In the genomic region with DNA sequence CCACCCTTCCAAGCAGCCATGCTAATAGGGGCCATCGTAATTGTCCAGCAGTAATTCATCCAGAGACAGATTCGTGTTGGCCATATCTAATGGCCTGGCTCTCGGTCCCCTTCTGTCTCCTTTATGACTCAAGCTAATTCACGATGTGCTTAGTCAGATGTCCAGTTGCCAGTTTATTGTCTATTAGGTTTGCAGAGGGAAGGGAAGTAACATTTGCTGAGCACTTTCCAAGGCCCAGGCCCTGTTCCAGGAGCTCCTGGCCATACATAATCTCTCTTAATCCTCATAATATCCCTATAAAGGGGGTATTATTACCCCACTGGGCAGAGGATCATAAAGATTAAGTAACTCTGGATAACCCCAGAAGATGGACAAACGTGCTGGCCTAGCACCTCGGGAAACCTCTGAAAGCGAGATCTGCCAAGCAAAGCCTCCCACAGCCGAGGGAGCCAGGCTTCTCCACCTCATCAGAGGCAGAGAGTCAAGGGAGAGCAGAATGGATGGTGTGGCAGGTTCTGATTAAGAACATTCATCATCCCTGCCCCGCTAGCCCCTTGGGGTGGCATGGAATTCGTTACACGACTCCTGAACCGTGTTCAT, we compare ENCODE assay signal across 21 cellular contexts.
DNase-seq lines count a peak whose midpoint lies in the region; TF ChIP-seq lines count a peak whose summit lies in the region.
"Had no signal": no experiment of that assay in that cellular context is flagged by ENCODE, and none has a peak within 500 bp of the region (broad histone marks: within the 10 kb centered on the region; RNA-seq: fewer than 3 reads in every experiment).

No MANE protein-coding gene starts in this region.

- POLR2A ChIA-PET in activated CD4-positive, alpha-beta T cell treated with anti-CD3 and anti-CD28 coated beads, Interleukin-2, amount 10 ng/mL, durations not matched to agents 7 days and 5 days (lab: Charles Lee) = no interaction called here

- H3K27me3 Mint-ChIP-seq in activated CD4-positive, alpha-beta T cell treated with anti-CD3 and anti-CD28 coated beads, Interleukin-2, amount 10 ng/mL, durations not matched to agents 7 days and 5 days = peaks cover 47% of the 10 kb centered on the region

- 84 to 89% (median 85%) methylated on average over 12 of the region's 12 CpGs for WGBS in spleen, 5 donors

- no peaks in the 10 kb centered on the region for H3K9me3 ChIP-seq in spleen
- no peaks in the 10 kb centered on the region for H3K9me3 ChIP-seq in HAP-1
- H3K9me3 ChIP-seq: esophagus muscularis mucosa, neutrophil had no signal

- no peak overlapping the region for H3K27ac ChIP-seq in spleen
- H3K27ac ChIP-seq: brain microvascular endothelial cell, neutrophil had no signal

- intact Hi-C loops in spleen (cut with DNase I; ENCODE audit: low total_unique reads) = no loop called here

- H3K27ac Mint-ChIP-seq in activated CD4-positive, alpha-beta T cell treated with anti-CD3 and anti-CD28 coated beads, Interleukin-2, amount 10 ng/mL, durations not matched to agents 7 days and 5 days = no peak overlapping the region

- TF ChIP-seq CTCF in astrocyte of the spinal cord (IDR thresholded peaks at IDR 0.05; ENCODE audit: low read depth, low read length) = no peak
- TF ChIP-seq CTCF in spleen (IDR thresholded peaks at IDR 0.05 in 8 of 11, conservative IDR thresholded peaks at IDR 0.05 in 3 of 11) = no peak
- TF ChIP-seq CTCF in GM10266 (IDR thresholded peaks at IDR 0.05; ENCODE audit: control insufficient read depth, insufficient read depth, low read depth, missing control alignments) = no peak

- H3K4me3 ChIP-seq in astrocyte of the spinal cord (ENCODE audit: low read depth, low read length) (no peak overlapping the region), spleen (no peak overlapping the region), HAP-1 (no peak overlapping the region)
- H3K4me3 ChIP-seq: esophagus muscularis mucosa had no signal

- peaks cover 0 to 24% (median 0%) of the 10 kb centered on the region in 6 donors for H3K4me1 ChIP-seq in spleen
- no peaks in the 10 kb centered on the region for H3K4me1 ChIP-seq in HAP-1

- H3K36me3 Mint-ChIP-seq in activated CD4-positive, alpha-beta T cell treated with anti-CD3 and anti-CD28 coated beads, Interleukin-2, amount 10 ng/mL, durations not matched to agents 7 days and 5 days (ENCODE audit: low read depth) = peaks cover 44% of the 10 kb centered on the region

- no peak overlapping the region for H3K4me3 Mint-ChIP-seq in activated CD4-positive, alpha-beta T cell treated with anti-CD3 and anti-CD28 coated beads, Interleukin-2, amount 10 ng/mL, durations not matched to agents 7 days and 5 days
- H3K4me3 Mint-ChIP-seq: activated T-cell treated with anti-CD3 and anti-CD28 coated beads, Interleukin-2, amount 50 U/mL, for 4 hours had no signal

- no peak for TF ChIP-seq POLR2A in spleen (IDR thresholded peaks at IDR 0.05)

- DNase-seq in HCEC 1CT = peak; percentile 19
- peak; percentile 55 for DNase-seq in astrocyte of the spinal cord (ENCODE audit: low read depth, low spot score)
- peak; percentile 60 for DNase-seq in islet precursor cell
- DNase-seq in spleen = peak; percentile 37
- no peak for DNase-seq in GM10266 (ENCODE audit: extremely low spot score)
- DNase-seq in HAP-1 (ENCODE audit: low spot score in 2 of 2) = no peak
- no peak for DNase-seq in NCI-H146 treated with DMSO at 0.1 percent for 48 hours (lab: John Stamatoyannopoulos, UW; ENCODE audit: unreplicated experiment)
- no peak for DNase-seq in activated CD4-positive, alpha-beta T cell treated with anti-CD3 and anti-CD28 coated beads, Interleukin-2, amount 10 ng/mL, durations not matched to agents 7 days and 5 days
- DNase-seq: activated CD4-positive, alpha-beta T cell treated with anti-CD3 and anti-CD28 coated beads, Interleukin-2, amount 50 U/mL, for 48 hours; activated naive CD4-positive, alpha-beta T cell treated with anti-CD3 and anti-CD28 coated beads, Interleukin-2, amount 50 U/mL, for 16 hours; activated T-cell treated with anti-CD3 and anti-CD28 coated beads, Interleukin-2, amount 50 U/mL, for 4 hours; AML-193; brain microvascular endothelial cell; kidney; NCI-H1436 treated with DMSO at 0.1 percent for 48 hours; NCI-H2227 treated with DMSO at 0.1 percent for 48 hours; stimulated activated CD4-positive, alpha-beta T cell treated with anti-CD3 and anti-CD28 coated beads, Interleukin-4, amount 100 ng/mL, for 1 hour; stimulated activated CD8-positive, alpha-beta memory T cell treated with anti-CD3 and anti-CD28 coated beads, Interleukin-4, amount 100 ng/mL, for 48 hours; T-helper 1 cell had no signal

- in situ Hi-C loops in astrocyte of the spinal cord (cut with HindIII; ENCODE audit: low sequenced_read_pairs) (no loop called here), HAP-1 (cut with MboI; ENCODE audit: low sequenced_read_pairs) (no loop called here)

- peaks cover 21% of the 10 kb centered on the region for H3K9me3 Mint-ChIP-seq in activated CD4-positive, alpha-beta T cell treated with anti-CD3 and anti-CD28 coated beads, Interleukin-2, amount 10 ng/mL, durations not matched to agents 7 days and 5 days

- CTCF ChIA-PET in activated CD4-positive, alpha-beta T cell treated with anti-CD3 and anti-CD28 coated beads, Interleukin-2, amount 10 ng/mL, durations not matched to agents 7 days and 5 days (lab: Charles Lee) = no interaction called here

- peaks cover 45% of the 10 kb centered on the region for H3K4me1 Mint-ChIP-seq in activated CD4-positive, alpha-beta T cell treated with anti-CD3 and anti-CD28 coated beads, Interleukin-2, amount 10 ng/mL, durations not matched to agents 7 days and 5 days

- H3K27me3 ChIP-seq in spleen (replicated peaks in 1 of 7) (peaks cover 0 to 8% (median 0%) of the 10 kb centered on the region in 7 donors), HAP-1 (ENCODE audit: low read depth) (no peaks in the 10 kb centered on the region)
- H3K27me3 ChIP-seq: brain microvascular endothelial cell, esophagus muscularis mucosa, neutrophil had no signal

- no peaks in the 10 kb centered on the region for H3K36me3 ChIP-seq in spleen
- no peaks in the 10 kb centered on the region for H3K36me3 ChIP-seq in HAP-1 (replicated peaks)
- H3K36me3 ChIP-seq: brain microvascular endothelial cell, esophagus muscularis mucosa, neutrophil had no signal

Comparison
In these comparisons a context has a peak if more than half of its experiments do, and no peak if none do; other contexts are left out.
1. DNase-seq: peak in HCEC 1CT (single experiment), astrocyte of the spinal cord (single experiment), islet precursor cell (single experiment) and spleen (single experiment); none in GM10266 (single experiment), HAP-1 (0 of 2), NCI-H146 treated with DMSO at 0.1 percent for 48 hours (single experiment) and activated CD4-positive, alpha-beta T cell treated with anti-CD3 and anti-CD28 coated beads, Interleukin-2, amount 10 ng/mL, durations not matched to agents 7 days and 5 days (single experiment).